In the genomic region with DNA sequence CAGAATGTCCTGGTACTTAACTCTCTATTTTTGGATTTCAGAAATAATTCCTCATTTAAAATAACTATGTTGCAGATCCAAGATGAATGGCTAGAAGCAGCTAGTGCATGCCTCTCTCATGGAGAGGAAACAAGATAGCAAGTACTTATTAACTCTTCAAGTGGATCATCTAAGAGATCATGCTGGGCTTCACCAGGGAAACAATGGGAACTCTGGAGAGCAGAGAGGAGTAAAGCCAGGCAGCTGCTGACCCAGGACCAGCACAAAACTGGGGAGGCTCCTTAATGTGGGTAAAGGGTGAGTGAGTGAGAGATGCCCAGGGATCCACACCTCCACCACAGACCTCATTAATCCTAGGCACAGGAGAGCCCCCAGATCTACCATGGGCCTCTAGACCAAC, we compare ENCODE assay signal across 24 cellular contexts.
"Had no signal": no experiment of that assay in that cellular context is flagged by ENCODE, and none has a peak within 500 bp of the region (broad histone marks: within the 10 kb centered on the region; RNA-seq: fewer than 3 reads in every experiment).

No MANE protein-coding gene starts in this region.

- H3K36me3 Mint-ChIP-seq: activated naive CD4-positive, alpha-beta T cell treated with anti-CD3 and anti-CD28 coated beads, Interleukin-2, amount 10 ng/mL, durations not matched to agents 7 days and 5 days; memory B cell had no signal

- H3K9me3 Mint-ChIP-seq: activated naive CD4-positive, alpha-beta T cell treated with anti-CD3 and anti-CD28 coated beads, Interleukin-2, amount 10 ng/mL, durations not matched to agents 7 days and 5 days; activated naive CD8-positive, alpha-beta T cell treated with anti-CD3 and anti-CD28 coated beads, Interleukin-2, amount 50 U/mL, for 24 hours; memory B cell; nephron progenitor cell; stimulated activated naive CD8-positive, alpha-beta T cell treated with anti-CD3 and anti-CD28 coated beads, Interleukin-15, Interleukin-2, amounts not matched to agents 100 ng/mL and 50 ng/mL, for 24 hours had no signal

- H3K4me3 Mint-ChIP-seq: activated naive CD4-positive, alpha-beta T cell treated with anti-CD3 and anti-CD28 coated beads, Interleukin-2, amount 10 ng/mL, durations not matched to agents 7 days and 5 days; activated naive CD8-positive, alpha-beta T cell treated with anti-CD3 and anti-CD28 coated beads, Interleukin-2, amount 50 U/mL, for 24 hours; memory B cell; nephron progenitor cell; stimulated activated naive CD8-positive, alpha-beta T cell treated with anti-CD3 and anti-CD28 coated beads, Interleukin-15, Interleukin-2, amounts not matched to agents 100 ng/mL and 50 ng/mL, for 24 hours had no signal

- H3K4me1 Mint-ChIP-seq: activated naive CD4-positive, alpha-beta T cell treated with anti-CD3 and anti-CD28 coated beads, Interleukin-2, amount 10 ng/mL, durations not matched to agents 7 days and 5 days; activated naive CD8-positive, alpha-beta T cell treated with anti-CD3 and anti-CD28 coated beads, Interleukin-2, amount 50 U/mL, for 24 hours; memory B cell had no signal

- H3K27me3 Mint-ChIP-seq: activated naive CD4-positive, alpha-beta T cell treated with anti-CD3 and anti-CD28 coated beads, Interleukin-2, amount 10 ng/mL, durations not matched to agents 7 days and 5 days; activated naive CD8-positive, alpha-beta T cell treated with anti-CD3 and anti-CD28 coated beads, Interleukin-2, amount 50 U/mL, for 24 hours; memory B cell; stimulated activated naive CD8-positive, alpha-beta T cell treated with anti-CD3 and anti-CD28 coated beads, Interleukin-15, Interleukin-2, amounts not matched to agents 100 ng/mL and 50 ng/mL, for 24 hours had no signal

- H3K27ac Mint-ChIP-seq: activated naive CD4-positive, alpha-beta T cell treated with anti-CD3 and anti-CD28 coated beads, Interleukin-2, amount 10 ng/mL, durations not matched to agents 7 days and 5 days; activated naive CD8-positive, alpha-beta T cell treated with anti-CD3 and anti-CD28 coated beads, Interleukin-2, amount 50 U/mL, for 24 hours; memory B cell; nephron progenitor cell; stimulated activated naive CD8-positive, alpha-beta T cell treated with anti-CD3 and anti-CD28 coated beads, Interleukin-15, Interleukin-2, amounts not matched to agents 100 ng/mL and 50 ng/mL, for 24 hours had no signal

- DNase-seq: activated CD4-positive, alpha-beta T cell treated with anti-CD3 and anti-CD28 coated beads for 4 hours; activated CD4-positive, alpha-beta T cell treated with anti-CD3 and anti-CD28 coated beads, Interleukin-2, amount 50 U/mL, for 48 hours; activated CD4-positive, CD25-positive, alpha-beta regulatory T cell; activated naive CD4-positive, alpha-beta T cell treated with anti-CD3 and anti-CD28 coated beads, Interleukin-2, amount 10 ng/mL, durations not matched to agents 7 days and 5 days; activated naive CD8-positive, alpha-beta T cell treated with anti-CD3 and anti-CD28 coated beads, Interleukin-2, amount 50 U/mL, for 24 hours; activated T-cell treated with anti-CD3 and anti-CD28 coated beads, Interleukin-2, amount 50 U/mL, for 48 hours; anterior cingulate cortex; body of pancreas; cortex of kidney; head of caudate nucleus; hypothalamus; islet precursor cell; left colon; mucosa of descending colon; nephron progenitor cell; nucleus accumbens; right cardiac atrium; stimulated activated CD4-positive, alpha-beta T cell treated with anti-CD3 and anti-CD28 coated beads, Interleukin-12 subunit alpha, Interleukin-12 subunit beta, amount 100 ng/mL, for 4 hours; stimulated activated CD4-positive, alpha-beta T cell treated with anti-CD3 and anti-CD28 coated beads, Interleukin-4, amount 100 ng/mL, for 4 hours; substantia nigra; thyroid gland had no signal

- ATAC-seq: activated naive CD8-positive, alpha-beta T cell treated with anti-CD3 and anti-CD28 coated beads, Interleukin-2, amount 50 U/mL, for 24 hours; body of pancreas; gastroesophageal sphincter; left colon; mucosa of descending colon; right cardiac atrium had no signal
